Comparison of ENCODE assay signal across 8 cellular contexts in the genomic region with DNA sequence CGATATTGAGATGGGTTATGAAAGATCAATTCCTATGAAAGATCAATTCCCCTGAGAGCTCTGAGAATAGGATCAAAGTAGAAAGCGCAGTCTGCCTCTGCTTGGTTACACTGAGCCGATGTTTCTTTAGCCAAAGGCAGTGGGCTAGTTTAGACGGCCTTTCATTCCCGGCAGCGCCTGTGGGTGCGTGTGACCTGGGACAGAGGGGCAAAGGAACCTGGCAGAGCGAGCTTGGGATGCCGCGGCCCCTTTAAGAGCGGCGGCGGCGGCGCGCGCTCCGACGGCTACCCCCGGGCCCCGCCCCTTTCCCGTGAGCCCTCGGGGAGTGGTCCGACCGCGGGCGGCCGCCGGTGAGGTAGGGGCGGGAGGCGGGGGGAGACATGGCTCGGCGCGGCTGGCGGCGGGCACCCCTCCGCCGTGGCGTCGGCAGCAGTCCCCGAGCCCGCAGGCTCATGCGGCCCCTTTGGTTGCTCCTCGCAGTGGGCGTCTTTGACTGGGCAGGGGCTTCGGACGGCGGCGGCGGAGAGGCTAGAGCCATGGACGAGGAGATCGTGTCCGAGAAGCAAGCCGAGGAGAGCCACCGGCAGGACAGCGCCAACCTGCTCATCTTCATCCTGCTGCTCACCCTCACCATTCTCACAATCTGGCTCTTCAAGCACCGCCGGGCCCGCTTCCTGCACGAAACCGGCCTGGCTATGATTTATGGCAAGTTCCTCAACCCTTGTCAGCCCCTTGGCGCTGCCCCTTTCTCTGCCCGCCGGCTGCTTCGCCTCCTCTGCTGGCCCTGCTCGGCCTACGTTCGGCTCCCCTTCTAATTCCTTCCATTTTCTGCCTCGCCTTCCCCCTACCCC. TPM values are rescaled to one million over a fixed set of nuclear protein-coding genes. Genes with fewer than 3 reads are reported as not detected.
A peak's percentile ranks its signal among the peaks of the same experiment; 100 is the strongest.
DNase-seq lines count a peak whose midpoint lies in the region; ATAC-seq and TF ChIP-seq lines count a peak whose summit lies in the region.

A gene (plus strand): TSS at position 313 of the 851 bp plus-strand sequence. CDS start 224 bp downstream, at position 537.

- H3K4me3 Mint-ChIP-seq in activated CD4-positive, alpha-beta memory T cell treated with anti-CD3 and anti-CD28 coated beads for 36 hours: peak within 1 kb of the TSS; percentile 89

- POLR2A ChIA-PET in activated CD4-positive, alpha-beta memory T cell treated with anti-CD3 and anti-CD28 coated beads for 36 hours (lab: Charles Lee): interaction anchor here (1.7 to 2.2 kb wide), 2 partner anchors 11 kb away, joined by 4 to 13 read pairs; a partner anchor contains a TSS

- peak within 1 kb of the TSS; percentile 86 for H3K27ac Mint-ChIP-seq in activated CD4-positive, alpha-beta memory T cell treated with anti-CD3 and anti-CD28 coated beads for 36 hours

- H3K4me1 ChIP-seq in lung (ENCODE audit: control insufficient read depth in 2 of 2, insufficient read depth in 2 of 2, low read length in 2 of 2): peaks cover 3 to 4% of the 10 kb centered on the region in 2 donors

- no peaks in the 10 kb centered on the region for H3K27me3 ChIP-seq in lung (ENCODE audit: control insufficient read depth, insufficient read depth)

- CTCF ChIA-PET in activated CD4-positive, alpha-beta memory T cell treated with anti-CD3 and anti-CD28 coated beads for 36 hours (lab: Charles Lee): no interaction called here

- ATAC-seq in GM19023 (IDR thresholded peaks at IDR 0.05; ENCODE audit: unreplicated experiment) (peak; percentile 91), HG03175 (IDR thresholded peaks at IDR 0.05; ENCODE audit: unreplicated experiment) (peak; percentile 95), lung (ENCODE audit: insufficient read depth, low FRiP score) (peak; percentile 93)

- DNase-seq in AML-193 (lab: John Stamatoyannopoulos, UW): peak; percentile 7 to 18
- DNase-seq in NCI-H510A treated with DMSO at 0.1 percent for 48 hours (lab: John Stamatoyannopoulos, UW): peak; percentile 35
- peak; percentile 77 for DNase-seq in activated CD4-positive, alpha-beta memory T cell treated with anti-CD3 and anti-CD28 coated beads for 36 hours
- DNase-seq in effector CD4-positive, alpha-beta T cell: peak; percentile 57
- peak; percentile 65 for DNase-seq in lung (ENCODE audit: low spot score)
- peak; percentile 40 to 62 (median 44) for DNase-seq in stimulated activated CD4-positive, alpha-beta T cell treated with anti-CD3 and anti-CD28 coated beads, TNF-alpha, amount 100 ng/mL, for 24 hours (ENCODE audit: low read depth in 3 of 3)

- no peaks in the 10 kb centered on the region for H3K36me3 ChIP-seq in lung (ENCODE audit: control insufficient read depth in 2 of 2, insufficient read depth in 2 of 2, low read length in 2 of 2)

- no peaks in the 10 kb centered on the region for H3K9me3 Mint-ChIP-seq in activated CD4-positive, alpha-beta memory T cell treated with anti-CD3 and anti-CD28 coated beads for 36 hours

- 1 to 29% methylated on average over 28 to 69 of the region's 69 CpGs for WGBS in lung, 2 donors

- H3K27me3 Mint-ChIP-seq in activated CD4-positive, alpha-beta memory T cell treated with anti-CD3 and anti-CD28 coated beads for 36 hours: no peaks in the 10 kb centered on the region

- peaks cover 0 to 1% of the 10 kb centered on the region in 2 donors for H3K9me3 ChIP-seq in lung (ENCODE audit: control insufficient read depth in 2 of 2, insufficient read depth in 1 of 2, low read length in 1 of 2)

- H3K4me3 ChIP-seq in lung: peak within 1 kb of the TSS; percentile 62

- peaks cover 59% of the 10 kb centered on the region for H3K4me1 Mint-ChIP-seq in activated CD4-positive, alpha-beta memory T cell treated with anti-CD3 and anti-CD28 coated beads for 36 hours (ENCODE audit: low read depth)

- TF ChIP-seq CTCF in lung (IDR thresholded peaks at IDR 0.05; ENCODE audit: control extremely low read depth, extremely low read depth): no peak

- H3K36me3 Mint-ChIP-seq in activated CD4-positive, alpha-beta memory T cell treated with anti-CD3 and anti-CD28 coated beads for 36 hours: peaks cover 2% of the 10 kb centered on the region

- intact Hi-C loops in activated CD4-positive, alpha-beta memory T cell treated with anti-CD3 and anti-CD28 coated beads for 36 hours (cut with micrococcal nuclease): loop anchor here (1.0 to 10.0 kb wide), 2 partner anchors 11 to 589 kb away; no protein-coding TSS in a partner anchor

- H3K27ac ChIP-seq in lung (ENCODE audit: low read depth in 1 of 2, low read length in 1 of 2): peak within 1 kb of the TSS; percentile 78 to 86

RNA-seq across cellular contexts. Expression of the gene that starts here (rescaled TPM):
- total RNA-seq in activated CD4-positive, alpha-beta memory T cell treated with anti-CD3 and anti-CD28 coated beads for 36 hours: 10 to 100 TPM; 14.3 to 14.5 TPM
- total RNA-seq in lung: 10 to 100 TPM; 15.4 to 19.2 TPM
- 1 to 10 TPM; 8.0 to 8.9 TPM for polyA plus RNA-seq in lung

Comparison
In these comparisons a context has a peak if more than half of its experiments do, and no peak if none do; other contexts are left out.
1. Peak in every context shown above with its lines: DNase-seq, ATAC-seq, H3K4me3 ChIP-seq and H3K27ac ChIP-seq.
2. DNase-seq: peak in every context shown above with its lines; median percentile 77 in activated CD4-positive, alpha-beta memory T cell treated with anti-CD3 and anti-CD28 coated beads for 36 hours; 65 in lung; 57 in effector CD4-positive, alpha-beta T cell; 44 in stimulated activated CD4-positive, alpha-beta T cell treated with anti-CD3 and anti-CD28 coated beads, TNF-alpha, amount 100 ng/mL, for 24 hours; 35 in NCI-H510A treated with DMSO at 0.1 percent for 48 hours; 12 in AML-193.